In the genomic region with DNA sequence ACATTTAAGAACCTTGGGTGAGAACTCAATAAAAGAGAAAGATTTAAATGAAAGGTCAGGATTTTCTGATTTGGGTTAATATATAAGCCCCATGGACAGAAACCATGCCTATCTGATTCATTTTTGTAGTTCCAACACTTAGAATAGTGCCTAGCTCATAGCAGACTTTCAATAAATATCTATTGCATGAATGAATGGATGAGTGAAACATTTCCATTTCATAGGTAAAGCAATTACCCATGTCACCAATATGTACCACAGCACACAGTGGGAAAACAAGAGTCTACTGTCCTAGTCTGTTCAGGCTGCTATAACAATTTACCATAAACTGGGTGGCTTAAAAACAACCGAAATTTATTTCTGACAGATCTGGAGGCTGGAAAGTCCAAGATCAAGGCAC, we compare ENCODE assay signal across 25 cellular contexts.
DNase-seq lines count a peak whose midpoint lies in the region; ATAC-seq and TF ChIP-seq lines count a peak whose summit lies in the region.
"Had no signal": no experiment of that assay in that cellular context is flagged by ENCODE, and none has a peak within 500 bp of the region (broad histone marks: within the 10 kb centered on the region; RNA-seq: fewer than 3 reads in every experiment).

No MANE protein-coding gene starts in this region.

- H3K79me2 ChIP-seq in MM.1S (ENCODE audit: low read length), result no peaks in the 10 kb centered on the region

- no peaks in the 10 kb centered on the region for H3K9me2 ChIP-seq in MM.1S (replicated peaks; ENCODE audit: insufficient read depth, low read length)

- 91% methylated on average over 1 of the region's 1 CpG for WGBS in mesenchymal stem cell

- H3K27me3 ChIP-seq in mesenchymal stem cell (ENCODE audit: control insufficient read depth in 1 of 2, insufficient read depth in 1 of 2, low read length in 2 of 2) (no peaks in the 10 kb centered on the region), MM.1S (replicated peaks; ENCODE audit: insufficient read depth, low read length) (no peaks in the 10 kb centered on the region), ascending aorta (no peaks in the 10 kb centered on the region)
- H3K27me3 ChIP-seq: BLaER1 treated with 17β-estradiol and CSF1 and Interleukin-3, amounts not matched to agents 10 nM and 100 nM; esophagus squamous epithelium; ovary; SJCRH30; testis had no signal

- H3K4me2 ChIP-seq in mesenchymal stem cell (ENCODE audit: low read length, poor library complexity, severe bottlenecking) (no peak overlapping the region), MM.1S (ENCODE audit: low read depth, low read length) (no peak overlapping the region)
- H3K4me2 ChIP-seq: BLaER1 treated with 17β-estradiol and CSF1 and Interleukin-3, amounts not matched to agents 10 nM and 100 nM had no signal

- H3K4me3 ChIP-seq in mesenchymal stem cell (ENCODE audit: insufficient read depth in 1 of 2, low read depth in 1 of 2, low read length in 2 of 2) (no peak overlapping the region), MM.1S (ENCODE audit: low read length) (no peak overlapping the region), ascending aorta (no peak overlapping the region)
- H3K4me3 ChIP-seq: BLaER1 treated with 17β-estradiol and CSF1 and Interleukin-3, amounts not matched to agents 10 nM and 100 nM; esophagus squamous epithelium; ovary; SJCRH30; testis had no signal

- H3K27ac ChIP-seq in mesenchymal stem cell (ENCODE audit: low read length, poor library complexity, severe bottlenecking) (no peak overlapping the region), MM.1S (ENCODE audit: low read length) (no peak overlapping the region), ascending aorta (no peak overlapping the region)
- H3K27ac ChIP-seq: BLaER1 treated with 17β-estradiol and CSF1 and Interleukin-3, amounts not matched to agents 10 nM and 100 nM; esophagus squamous epithelium; ovary; SJCRH30; testis; WERI-Rb-1 had no signal

- H4K8ac ChIP-seq in mesenchymal stem cell (ENCODE audit: low read length), result no peak overlapping the region

- H3K4me1 ChIP-seq in mesenchymal stem cell (ENCODE audit: control insufficient read depth, insufficient read depth, low read depth, low read length) (no peaks in the 10 kb centered on the region), MM.1S (ENCODE audit: low read length) (no peaks in the 10 kb centered on the region), ascending aorta (no peaks in the 10 kb centered on the region)
- H3K4me1 ChIP-seq: esophagus squamous epithelium, SJCRH30, testis had no signal

- no peak overlapping the region for H3K14ac ChIP-seq in mesenchymal stem cell (ENCODE audit: low read length in 2 of 2)

- H3K4ac ChIP-seq in mesenchymal stem cell (ENCODE audit: low read depth in 1 of 2, low read length in 2 of 2), result no peak overlapping the region

- H4K20me1 ChIP-seq in MM.1S (ENCODE audit: insufficient read depth, low read length), result no peaks in the 10 kb centered on the region
- H4K20me1 ChIP-seq: BLaER1 treated with 17β-estradiol and CSF1 and Interleukin-3, amounts not matched to agents 10 nM and 100 nM had no signal

- no peak overlapping the region for H2BK5ac ChIP-seq in mesenchymal stem cell (ENCODE audit: low read depth, low read length, poor library complexity, severe bottlenecking)

- H4K91ac ChIP-seq in mesenchymal stem cell (ENCODE audit: low read length), result no peak overlapping the region

- ATAC-seq in GM18858 (IDR thresholded peaks at IDR 0.05; ENCODE audit: unreplicated experiment) (peak; percentile 66), GM21390 (IDR thresholded peaks at IDR 0.05; ENCODE audit: unreplicated experiment) (peak; percentile 59), HG02938 (IDR thresholded peaks at IDR 0.05; ENCODE audit: unreplicated experiment) (peak; percentile 82), HG03469 (IDR thresholded peaks at IDR 0.05; ENCODE audit: unreplicated experiment) (peak; percentile 63)
- ATAC-seq: naive thymus-derived CD8-positive, alpha-beta T cell; Panc1; sciatic nerve; T-helper 17 cell had no signal

- intact Hi-C loops in ascending aorta (cut with DNase I), result no loop called here

- H2AK5ac ChIP-seq in mesenchymal stem cell (ENCODE audit: low read length, severe bottlenecking), result no peak overlapping the region

- no peak overlapping the region for H3K9ac ChIP-seq in mesenchymal stem cell (ENCODE audit: low read length)
- no peak overlapping the region for H3K9ac ChIP-seq in MM.1S (ENCODE audit: low read length)
- H3K9ac ChIP-seq: BLaER1 treated with 17β-estradiol and CSF1 and Interleukin-3, amounts not matched to agents 10 nM and 100 nM had no signal

- no peaks in the 10 kb centered on the region for H3F3A ChIP-seq in MM.1S (ENCODE audit: insufficient read depth, low read length)

- no peak overlapping the region for H2BK120ac ChIP-seq in mesenchymal stem cell (ENCODE audit: low read depth, low read length)

- no peak for TF ChIP-seq CTCF in MM.1S (IDR thresholded peaks at IDR 0.05; ENCODE audit: low read length)
- TF ChIP-seq CTCF in ascending aorta (IDR thresholded peaks at IDR 0.05), result no peak

- no peak overlapping the region for H3K18ac ChIP-seq in mesenchymal stem cell (ENCODE audit: low read depth in 1 of 2, low read length in 2 of 2)

- no peaks in the 10 kb centered on the region for H3K79me1 ChIP-seq in mesenchymal stem cell (replicated peaks; ENCODE audit: low read length, poor library complexity, severe bottlenecking)

- DNase-seq in mesenchymal stem cell (no peak), MM.1S (no peak), OCI-M1 (lab: John Stamatoyannopoulos, UW) (no peak), ascending aorta (ENCODE audit: low spot score in 2 of 2) (no peak)
- DNase-seq: activated CD4-positive, alpha-beta T cell treated with anti-CD3 and anti-CD28 coated beads, Interleukin-2, amount 50 U/mL, for 48 hours; activated naive CD4-positive, alpha-beta T cell treated with anti-CD3 and anti-CD28 coated beads, Interleukin-2, amount 10 ng/mL, durations not matched to agents 7 days and 5 days; aorta; effector CD4-positive, alpha-beta T cell; EL; esophagus squamous epithelium; HCEC 1CT; naive thymus-derived CD8-positive, alpha-beta T cell; NCI-H1436; ovary; SJCRH30; T-helper 17 cell; testis; WERI-Rb-1 had no signal

- H2BK12ac ChIP-seq in mesenchymal stem cell (ENCODE audit: low read length in 2 of 2), result no peak overlapping the region

- H2BK15ac ChIP-seq in mesenchymal stem cell (ENCODE audit: low read depth, poor library complexity, severe bottlenecking), result no peak overlapping the region

- H2AFZ ChIP-seq in mesenchymal stem cell (ENCODE audit: low read depth, low read length) (no peak overlapping the region), MM.1S (ENCODE audit: low read length) (no peak overlapping the region)

- H3K9me3 ChIP-seq in mesenchymal stem cell (ENCODE audit: control insufficient read depth, low read length), result peaks cover 6% of the 10 kb centered on the region
- H3K9me3 ChIP-seq in MM.1S (replicated peaks; ENCODE audit: insufficient read depth, low read length), result no peaks in the 10 kb centered on the region
- H3K9me3 ChIP-seq in ascending aorta, result no peaks in the 10 kb centered on the region
- H3K9me3 ChIP-seq: esophagus squamous epithelium, ovary, testis had no signal

- H3K23ac ChIP-seq in mesenchymal stem cell (ENCODE audit: low read length in 2 of 2), result no peak overlapping the region

- H3K36me3 ChIP-seq in mesenchymal stem cell (ENCODE audit: control insufficient read depth in 1 of 2, insufficient read depth in 2 of 2, low read depth in 1 of 2, low read length in 2 of 2) (no peaks in the 10 kb centered on the region), MM.1S (replicated peaks; ENCODE audit: insufficient read depth, low read length) (no peaks in the 10 kb centered on the region), ascending aorta (no peaks in the 10 kb centered on the region)
- H3K36me3 ChIP-seq: BLaER1 treated with 17β-estradiol and CSF1 and Interleukin-3, amounts not matched to agents 10 nM and 100 nM; esophagus squamous epithelium; ovary; SJCRH30; WERI-Rb-1 had no signal
